In the genomic region with DNA sequence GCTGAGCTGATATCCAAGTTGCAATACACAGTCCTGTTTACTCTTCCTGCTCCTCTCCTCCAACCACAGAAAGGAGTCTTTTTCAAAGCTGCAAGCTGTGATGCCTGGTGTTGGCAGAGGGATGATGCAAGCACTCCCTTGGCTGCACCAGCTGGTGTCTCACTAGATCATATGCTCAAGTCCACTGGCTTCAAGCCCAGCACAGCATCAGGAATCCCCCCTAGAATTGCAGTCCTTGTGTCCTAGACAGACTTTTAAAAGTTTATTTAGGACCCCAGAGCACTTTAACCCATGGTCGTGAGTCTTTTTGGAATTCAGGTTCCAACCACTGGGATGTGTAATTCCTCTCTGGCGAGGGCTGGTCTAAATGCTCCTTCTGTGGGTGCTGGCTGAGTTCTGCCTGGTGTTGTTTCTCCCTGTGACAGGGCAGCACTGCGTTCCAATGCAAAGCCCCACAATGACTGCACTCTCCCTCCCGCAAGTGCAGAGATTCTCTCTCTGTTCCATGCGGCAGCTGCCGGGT, we compare ENCODE assay signal across 16 cellular contexts. TPM values are rescaled to one million over a fixed set of nuclear protein-coding genes. Genes with fewer than 3 reads are reported as not detected.
DNase-seq lines count a peak whose midpoint lies in the region; ATAC-seq, FAIRE-seq and TF ChIP-seq lines count a peak whose summit lies in the region.
"Had no signal": no experiment of that assay in that cellular context is flagged by ENCODE, and none has a peak within 500 bp of the region (broad histone marks: within the 10 kb centered on the region; RNA-seq: fewer than 3 reads in every experiment).

No MANE protein-coding gene starts in this region.

- H4K20me1 ChIP-seq in HepG2 (ENCODE audit: insufficient read depth, low read length): no peaks in the 10 kb centered on the region

- no peaks in the 10 kb centered on the region for H3K27me3 ChIP-seq in HepG2 (ENCODE audit: control insufficient read depth in 1 of 2, insufficient read depth in 2 of 2, low read length in 2 of 2)
- H3K27me3 ChIP-seq in right lobe of liver: no peaks in the 10 kb centered on the region
- H3K27me3 ChIP-seq: upper lobe of left lung had no signal

- H3K4me1 Mint-ChIP-seq in natural killer cell: no peaks in the 10 kb centered on the region

- in situ Hi-C loops in HepG2 (cut with HindIII; ENCODE audit: extremely low pct_ligation_motif_present, low pct_unique_long_range_greater_than_20kb) (no loop called here), astrocyte of the spinal cord (cut with HindIII; ENCODE audit: low sequenced_read_pairs) (no loop called here)

- intact Hi-C loops in HepG2 (cut with micrococcal nuclease; ENCODE audit: unreplicated experiment): no loop called here
- intact Hi-C loops in right lobe of liver (cut with DNase I): no loop called here
- intact Hi-C loops in natural killer cell (cut with micrococcal nuclease): no loop called here

- no peak overlapping the region for H3K4me3 Mint-ChIP-seq in natural killer cell
- H3K4me3 Mint-ChIP-seq: activated naive CD4-positive, alpha-beta T cell treated with anti-CD3 and anti-CD28 coated beads, Interleukin-2, amount 50 U/mL, for 24 hours; neural crest cell had no signal

- no peak overlapping the region for H3K4me3 ChIP-seq in HepG2 (replicated peaks in 1 of 3; ENCODE audit: insufficient read depth in 1 of 3, low read depth in 2 of 3, low read length in 3 of 3)
- H3K4me3 ChIP-seq in right lobe of liver: no peak overlapping the region
- no peak overlapping the region for H3K4me3 ChIP-seq in astrocyte of the spinal cord (ENCODE audit: low read depth, low read length)
- H3K4me3 ChIP-seq: GM12878, left lung, spleen, upper lobe of left lung had no signal

- no peak overlapping the region for H2AFZ ChIP-seq in HepG2 (ENCODE audit: low read length)

- no peak for FAIRE-seq in HepG2 (lab: Jason Lieb, UNC)
- FAIRE-seq: GM12878 had no signal

- H3K9me3 ChIP-seq in HepG2 (ENCODE audit: low read length) (peaks cover 7% of the 10 kb centered on the region), right lobe of liver (no peaks in the 10 kb centered on the region)

- no peak for TF ChIP-seq RAD21 in HepG2 (CRISPR knock-in tag; IDR thresholded peaks at IDR 0.05)

- H3K36me3 ChIP-seq in HepG2 (replicated peaks in 1 of 2; ENCODE audit: control insufficient read depth in 1 of 2, insufficient read depth in 2 of 2, low read length in 2 of 2): peaks cover 1 to 10% of the 10 kb centered on the region in 2 experiments
- no peaks in the 10 kb centered on the region for H3K36me3 ChIP-seq in right lobe of liver
- H3K36me3 ChIP-seq: left lung, spleen, upper lobe of left lung had no signal

- no peaks in the 10 kb centered on the region for H3K9me3 Mint-ChIP-seq in natural killer cell
- H3K9me3 Mint-ChIP-seq: activated naive CD4-positive, alpha-beta T cell treated with anti-CD3 and anti-CD28 coated beads, Interleukin-2, amount 50 U/mL, for 24 hours had no signal

- H3K27me3 Mint-ChIP-seq in natural killer cell (ENCODE audit: low read depth in 2 of 2): peaks cover 6 to 25% of the 10 kb centered on the region in 2 donors
- H3K27me3 Mint-ChIP-seq: activated naive CD4-positive, alpha-beta T cell treated with anti-CD3 and anti-CD28 coated beads, Interleukin-2, amount 50 U/mL, for 24 hours had no signal

- H3K4me2 ChIP-seq in HepG2 (ENCODE audit: low read depth, low read length): no peak overlapping the region

- no peaks in the 10 kb centered on the region for H3K36me3 Mint-ChIP-seq in natural killer cell
- H3K36me3 Mint-ChIP-seq: activated naive CD4-positive, alpha-beta T cell treated with anti-CD3 and anti-CD28 coated beads, Interleukin-2, amount 50 U/mL, for 24 hours had no signal

- H3K27ac ChIP-seq in HepG2 (ENCODE audit: extremely low read length, insufficient read depth, low read length): no peak overlapping the region
- H3K27ac ChIP-seq in right lobe of liver: no peak overlapping the region
- H3K27ac ChIP-seq: left lung, spleen, upper lobe of left lung had no signal

- DNase-seq in HepG2 (ENCODE audit: low spot score) (peak; percentile 16), right lobe of liver (no peak), astrocyte of the spinal cord (ENCODE audit: low read depth, low spot score) (peak; percentile 54), iris pigment epithelial cell (ENCODE audit: low read depth) (peak; percentile 75), natural killer cell (no peak), HT-29 (ENCODE audit: low spot score) (no peak)
- DNase-seq: GOT3, left lung, NCI-H774, spleen, upper lobe of left lung had no signal

- TF ChIP-seq EP300 in HepG2 (IDR thresholded peaks at IDR 0.05; ENCODE audit: low read depth in 2 of 2, low read length in 2 of 2) (no peak), HepG2 (CRISPR knock-in tag; IDR thresholded peaks at IDR 0.05; ENCODE audit: borderline replicate concordance) (no peak)

- ATAC-seq in HepG2 (peak; percentile 66), right lobe of liver (no peak), natural killer cell (no peak), GM21528 (IDR thresholded peaks at IDR 0.05; ENCODE audit: low FRiP score, unreplicated experiment) (no peak), HG03457 (IDR thresholded peaks at IDR 0.05; ENCODE audit: unreplicated experiment) (no peak)
- ATAC-seq: GM12878, left lung had no signal

- TF ChIP-seq CTCF in HepG2 (CRISPR knock-in tag; IDR thresholded peaks at IDR 0.05) (peak; percentile 42), right lobe of liver (IDR thresholded peaks at IDR 0.05) (no peak), astrocyte of the spinal cord (IDR thresholded peaks at IDR 0.05; ENCODE audit: low read depth, low read length) (no peak), natural killer cell (IDR thresholded peaks at IDR 0.05) (no peak)

- POLR2A ChIA-PET in HepG2 (lab: Yijun Ruan, JAX): interaction anchor here (1.4 kb wide), 1 partner anchor 37 kb away, joined by 3 read pairs; the partner anchor contains the start of gene CCDC15

- 90% methylated on average over 6 of the region's 6 CpGs for WGBS in HepG2 (ENCODE audit: low lambda C conversion rate)
- WGBS in right lobe of liver (ENCODE audit: insufficient coverage, low coverage, low lambda C conversion rate, missing lambda C conversion rate): 80% methylated on average over 1 of the region's 6 CpGs

- H3K9ac ChIP-seq in HepG2 (ENCODE audit: insufficient read depth, low read depth, low read length): no peak overlapping the region

- H3K79me2 ChIP-seq in HepG2 (ENCODE audit: insufficient read depth, low read length): no peaks in the 10 kb centered on the region

- no TSS peak for BruUV-seq in HepG2 (replicated peaks; lab: Mats Ljungman, UMichigan)

- no peak for TF ChIP-seq POLR2A in HepG2 (IDR thresholded peaks at IDR 0.05; ENCODE audit: insufficient read depth in 1 of 2, low read depth in 2 of 2, low read length in 2 of 2)
- no peak for TF ChIP-seq POLR2A in right lobe of liver (IDR thresholded peaks at IDR 0.05)

- no peak overlapping the region for H3K27ac Mint-ChIP-seq in natural killer cell
- H3K27ac Mint-ChIP-seq: activated naive CD4-positive, alpha-beta T cell treated with anti-CD3 and anti-CD28 coated beads, Interleukin-2, amount 50 U/mL, for 24 hours had no signal

- peaks cover 19% of the 10 kb centered on the region for H3K4me1 ChIP-seq in HepG2 (ENCODE audit: insufficient read depth, low read length)
- H3K4me1 ChIP-seq in right lobe of liver: peaks cover 0 to 14% (median 0%) of the 10 kb centered on the region in 4 donors

- CTCF ChIA-PET in HepG2 (lab: Yijun Ruan, JAX; ENCODE audit: low intra/inter-chr PET ratio, low total read pairs): no interaction called here

RNA-seq across cellular contexts. Expression of gene HEPN1, which starts 1.9 kb away (rescaled TPM):
- not detected in 2 replicates for total RNA-seq in HepG2 (2016; rRNA removed; fragmentation: Illumina TruSeq; extraction: Trizol)
- not detected in 2 replicates for total RNA-seq in HepG2 (2016; cell fraction: cytosol; rRNA removed; fragmentation: Illumina TruSeq; extraction: Trizol; ENCODE audit: low read depth)
- total RNA-seq in HepG2 (2016; cell fraction: insoluble cytoplasmic fraction; rRNA removed; fragmentation: Illumina TruSeq; extraction: Trizol): not detected in 2 replicates
- total RNA-seq in HepG2 (2016; cell fraction: membrane; rRNA removed; fragmentation: Illumina TruSeq; extraction: Trizol): not detected in 2 replicates
- not detected in 2 replicates for total RNA-seq in HepG2 (2016; cell fraction: nucleus; rRNA removed; fragmentation: Illumina TruSeq; extraction: Trizol)
- not detected in 2 replicates for polyA plus RNA-seq in HepG2 (2011; rRNA removed)
- not detected in 2 replicates for polyA plus RNA-seq in HepG2 (2011; cell fraction: cytosol; rRNA removed)
- polyA plus RNA-seq in HepG2 (2011; cell fraction: nucleus; rRNA removed): not detected in 2 replicates
- 34.1 and 38.2 TPM in 2 replicates for polyA plus RNA-seq in HepG2 (2012)
- polyA plus RNA-seq in HepG2 (2016; cell fraction: cytosol; fragmentation: Illumina TruSeq; extraction: Trizol; ENCODE audit: low read depth): not detected in 2 replicates
- not detected in 2 replicates for polyA plus RNA-seq in HepG2 (2016; cell fraction: insoluble cytoplasmic fraction; fragmentation: Illumina TruSeq; extraction: Trizol; ENCODE audit: low read depth)
- not detected in 2 replicates for polyA plus RNA-seq in HepG2 (2016; cell fraction: membrane; fragmentation: Illumina TruSeq; extraction: Trizol; ENCODE audit: low read depth)
- polyA plus RNA-seq in HepG2 (2016; cell fraction: nucleus; fragmentation: Illumina TruSeq; extraction: Trizol; ENCODE audit: insufficient read depth, low read depth): not detected in 2 replicates
- polyA minus RNA-seq in HepG2 (2011; rRNA and poly(A)+ RNA removed; ENCODE audit: low replicate concordance): not detected in 2 replicates
- 0.70 TPM in 1 of 2 replicates, not detected in the other for polyA minus RNA-seq in HepG2 (2011; cell fraction: cytosol; rRNA and poly(A)+ RNA removed)
- polyA minus RNA-seq in HepG2 (2011; cell fraction: nucleus; rRNA and poly(A)+ RNA removed): 0.26 TPM in 1 of 2 replicates, not detected in the other
- under 1 TPM in 1 of 6 experiments, not detected in 5; 0.18 TPM for total RNA-seq in right lobe of liver
- total RNA-seq in natural killer cell: not detected
- not detected in 2 replicates for total RNA-seq in HT-29 (2014; rRNA removed; shearing (Covaris generic))
- total RNA-seq: GM12878, left lung, neural crest cell, upper lobe of left lung had no signal
- polyA plus RNA-seq: GM12878, spleen had no signal

RNA-seq across cellular contexts. Expression of gene HEPACAM, which starts 18.7 kb away (rescaled TPM):
- 58.5 and 66.9 TPM in 2 replicates for total RNA-seq in HepG2 (2016; rRNA removed; fragmentation: Illumina TruSeq; extraction: Trizol)
- total RNA-seq in HepG2 (2016; cell fraction: cytosol; rRNA removed; fragmentation: Illumina TruSeq; extraction: Trizol; ENCODE audit: low read depth): 17.6 and 18.7 TPM in 2 replicates
- total RNA-seq in HepG2 (2016; cell fraction: insoluble cytoplasmic fraction; rRNA removed; fragmentation: Illumina TruSeq; extraction: Trizol): 53.8 and 67.4 TPM in 2 replicates
- 53.8 and 64.2 TPM in 2 replicates for total RNA-seq in HepG2 (2016; cell fraction: membrane; rRNA removed; fragmentation: Illumina TruSeq; extraction: Trizol)
- 81.5 and 83.9 TPM in 2 replicates for total RNA-seq in HepG2 (2016; cell fraction: nucleus; rRNA removed; fragmentation: Illumina TruSeq; extraction: Trizol)
- polyA plus RNA-seq in HepG2 (2011; rRNA removed): 74.8 and 121 TPM in 2 replicates
- polyA plus RNA-seq in HepG2 (2011; cell fraction: cytosol; rRNA removed): 47.5 and 102 TPM in 2 replicates
- polyA plus RNA-seq in HepG2 (2011; cell fraction: nucleus; rRNA removed): 131 and 258 TPM in 2 replicates
- polyA plus RNA-seq in HepG2 (2012): 59.1 and 64.3 TPM in 2 replicates
- polyA plus RNA-seq in HepG2 (2016; cell fraction: cytosol; fragmentation: Illumina TruSeq; extraction: Trizol; ENCODE audit: low read depth): 10.5 and 13.0 TPM in 2 replicates
- polyA plus RNA-seq in HepG2 (2016; cell fraction: insoluble cytoplasmic fraction; fragmentation: Illumina TruSeq; extraction: Trizol; ENCODE audit: low read depth): 31.3 and 35.9 TPM in 2 replicates
- polyA plus RNA-seq in HepG2 (2016; cell fraction: membrane; fragmentation: Illumina TruSeq; extraction: Trizol; ENCODE audit: low read depth): 36.7 and 41.7 TPM in 2 replicates
- polyA plus RNA-seq in HepG2 (2016; cell fraction: nucleus; fragmentation: Illumina TruSeq; extraction: Trizol; ENCODE audit: insufficient read depth, low read depth): 102 and 105 TPM in 2 replicates
- polyA minus RNA-seq in HepG2 (2011; rRNA and poly(A)+ RNA removed; ENCODE audit: low replicate concordance): 0.19 and 706 TPM in 2 replicates
- polyA minus RNA-seq in HepG2 (2011; cell fraction: cytosol; rRNA and poly(A)+ RNA removed): 95.5 and 142 TPM in 2 replicates
- polyA minus RNA-seq in HepG2 (2011; cell fraction: nucleus; rRNA and poly(A)+ RNA removed): 137 and 199 TPM in 2 replicates
- 10 to 100 TPM in 1 of 6 experiments, 1 to 10 TPM in 4, under 1 TPM in 1; 0.30 to 30.8 (median 2.3) TPM for total RNA-seq in right lobe of liver
- total RNA-seq in natural killer cell: not detected
- not detected in 2 replicates for total RNA-seq in HT-29 (2014; rRNA removed; shearing (Covaris generic))
- total RNA-seq: GM12878, left lung, neural crest cell had no signal

RNA-seq across cellular contexts. Expression of gene ROBO4, which starts 19.5 kb away (rescaled TPM):
- total RNA-seq in HepG2 (2016; rRNA removed; fragmentation: Illumina TruSeq; extraction: Trizol) (0.07 TPM in 1 of 2 replicates, not detected in the other), right lobe of liver (10 to 100 TPM in 3 of 6 experiments, 1 to 10 TPM in 3; 3.6 to 18.8 (median 9.0) TPM), natural killer cell (not detected)
- total RNA-seq in HepG2 (2016; cell fraction: cytosol; rRNA removed; fragmentation: Illumina TruSeq; extraction: Trizol; ENCODE audit: low read depth): not detected in 2 replicates
- total RNA-seq in HepG2 (2016; cell fraction: insoluble cytoplasmic fraction; rRNA removed; fragmentation: Illumina TruSeq; extraction: Trizol): not detected in 2 replicates
- not detected in 2 replicates for total RNA-seq in HepG2 (2016; cell fraction: membrane; rRNA removed; fragmentation: Illumina TruSeq; extraction: Trizol)
- not detected in 2 replicates for total RNA-seq in HepG2 (2016; cell fraction: nucleus; rRNA removed; fragmentation: Illumina TruSeq; extraction: Trizol)
- polyA plus RNA-seq in HepG2 (2011; rRNA removed): 0.47 and 1.1 TPM in 2 replicates
- 0.21 and 0.60 TPM in 2 replicates for polyA plus RNA-seq in HepG2 (2011; cell fraction: cytosol; rRNA removed)
- polyA plus RNA-seq in HepG2 (2011; cell fraction: nucleus; rRNA removed): 4.1 and 9.2 TPM in 2 replicates
- polyA plus RNA-seq in HepG2 (2012): 2.2 and 2.4 TPM in 2 replicates
- not detected in 2 replicates for polyA plus RNA-seq in HepG2 (2016; cell fraction: cytosol; fragmentation: Illumina TruSeq; extraction: Trizol; ENCODE audit: low read depth)
- not detected in 2 replicates for polyA plus RNA-seq in HepG2 (2016; cell fraction: insoluble cytoplasmic fraction; fragmentation: Illumina TruSeq; extraction: Trizol; ENCODE audit: low read depth)
- polyA plus RNA-seq in HepG2 (2016; cell fraction: membrane; fragmentation: Illumina TruSeq; extraction: Trizol; ENCODE audit: low read depth): not detected in 2 replicates
- polyA plus RNA-seq in HepG2 (2016; cell fraction: nucleus; fragmentation: Illumina TruSeq; extraction: Trizol; ENCODE audit: insufficient read depth, low read depth): 0.51 and 0.55 TPM in 2 replicates
- polyA minus RNA-seq in HepG2 (2011; rRNA and poly(A)+ RNA removed; ENCODE audit: low replicate concordance): 6.3 TPM in 1 of 2 replicates, not detected in the other
- 2.1 and 2.7 TPM in 2 replicates for polyA minus RNA-seq in HepG2 (2011; cell fraction: cytosol; rRNA and poly(A)+ RNA removed)
- 3.7 and 7.2 TPM in 2 replicates for polyA minus RNA-seq in HepG2 (2011; cell fraction: nucleus; rRNA and poly(A)+ RNA removed)
- 0.73 TPM in 1 of 2 replicates, not detected in the other for total RNA-seq in HT-29 (2014; rRNA removed; shearing (Covaris generic))
- total RNA-seq: GM12878 had no signal
- polyA plus RNA-seq: GM12878 had no signal

RNA-seq across cellular contexts. Expression of gene CCDC15, which starts 36.8 kb away (rescaled TPM):
- 4.6 and 6.5 TPM in 2 replicates for total RNA-seq in HepG2 (2016; rRNA removed; fragmentation: Illumina TruSeq; extraction: Trizol)
- total RNA-seq in HepG2 (2016; cell fraction: cytosol; rRNA removed; fragmentation: Illumina TruSeq; extraction: Trizol; ENCODE audit: low read depth): 3.4 and 5.0 TPM in 2 replicates
- total RNA-seq in HepG2 (2016; cell fraction: insoluble cytoplasmic fraction; rRNA removed; fragmentation: Illumina TruSeq; extraction: Trizol): 4.3 and 5.4 TPM in 2 replicates
- total RNA-seq in HepG2 (2016; cell fraction: membrane; rRNA removed; fragmentation: Illumina TruSeq; extraction: Trizol): 2.5 and 3.6 TPM in 2 replicates
- 9.8 and 10.9 TPM in 2 replicates for total RNA-seq in HepG2 (2016; cell fraction: nucleus; rRNA removed; fragmentation: Illumina TruSeq; extraction: Trizol)
- polyA plus RNA-seq in HepG2 (2011; rRNA removed): 1.2 and 2.2 TPM in 2 replicates
- 0.63 and 0.85 TPM in 2 replicates for polyA plus RNA-seq in HepG2 (2011; cell fraction: cytosol; rRNA removed)
- polyA plus RNA-seq in HepG2 (2011; cell fraction: nucleus; rRNA removed): 1.5 and 2.5 TPM in 2 replicates
- polyA plus RNA-seq in HepG2 (2012): 0.69 and 1.7 TPM in 2 replicates
- 0.19 and 0.21 TPM in 2 replicates for polyA plus RNA-seq in HepG2 (2016; cell fraction: cytosol; fragmentation: Illumina TruSeq; extraction: Trizol; ENCODE audit: low read depth)
- 3.6 and 4.3 TPM in 2 replicates for polyA plus RNA-seq in HepG2 (2016; cell fraction: insoluble cytoplasmic fraction; fragmentation: Illumina TruSeq; extraction: Trizol; ENCODE audit: low read depth)
- polyA plus RNA-seq in HepG2 (2016; cell fraction: membrane; fragmentation: Illumina TruSeq; extraction: Trizol; ENCODE audit: low read depth): 0.18 and 0.38 TPM in 2 replicates
- polyA plus RNA-seq in HepG2 (2016; cell fraction: nucleus; fragmentation: Illumina TruSeq; extraction: Trizol; ENCODE audit: insufficient read depth, low read depth): 4.4 and 5.8 TPM in 2 replicates
- 1.2 TPM in 1 of 2 replicates, not detected in the other for polyA minus RNA-seq in HepG2 (2011; rRNA and poly(A)+ RNA removed; ENCODE audit: low replicate concordance)
- 1.6 and 2.1 TPM in 2 replicates for polyA minus RNA-seq in HepG2 (2011; cell fraction: cytosol; rRNA and poly(A)+ RNA removed)
- 11.4 and 20.6 TPM in 2 replicates for polyA minus RNA-seq in HepG2 (2011; cell fraction: nucleus; rRNA and poly(A)+ RNA removed)
- 1 to 10 TPM in 2 of 6 experiments, under 1 TPM in 4; 0.57 to 1.8 (median 0.70) TPM for total RNA-seq in right lobe of liver
- total RNA-seq in natural killer cell: 1 to 10 TPM; 3.8 to 4.7 (median 3.9) TPM
- total RNA-seq in HT-29 (2014; rRNA removed; shearing (Covaris generic)): 1.2 and 1.3 TPM in 2 replicates

RNA-seq across cellular contexts. Expression of gene ROBO3, which starts 51.9 kb away (rescaled TPM):
- total RNA-seq in HepG2 (2016; rRNA removed; fragmentation: Illumina TruSeq; extraction: Trizol) (0.07 TPM in 1 of 2 replicates, not detected in the other), right lobe of liver (1 to 10 TPM in 5 of 6 experiments, under 1 TPM in 1; 0.80 to 3.6 (median 1.8) TPM), natural killer cell (10 to 100 TPM; 16.9 to 23.8 (median 22.7) TPM)
- total RNA-seq in HepG2 (2016; cell fraction: cytosol; rRNA removed; fragmentation: Illumina TruSeq; extraction: Trizol; ENCODE audit: low read depth): not detected in 2 replicates
- 0.28 TPM in 1 of 2 replicates, not detected in the other for total RNA-seq in HepG2 (2016; cell fraction: insoluble cytoplasmic fraction; rRNA removed; fragmentation: Illumina TruSeq; extraction: Trizol)
- 0.24 and 0.25 TPM in 2 replicates for total RNA-seq in HepG2 (2016; cell fraction: membrane; rRNA removed; fragmentation: Illumina TruSeq; extraction: Trizol)
- 0.44 and 0.96 TPM in 2 replicates for total RNA-seq in HepG2 (2016; cell fraction: nucleus; rRNA removed; fragmentation: Illumina TruSeq; extraction: Trizol)
- polyA plus RNA-seq in HepG2 (2011; rRNA removed): 2.2 and 2.4 TPM in 2 replicates
- 0.49 and 2.1 TPM in 2 replicates for polyA plus RNA-seq in HepG2 (2011; cell fraction: cytosol; rRNA removed)
- polyA plus RNA-seq in HepG2 (2011; cell fraction: nucleus; rRNA removed): 10.4 and 24.0 TPM in 2 replicates
- polyA plus RNA-seq in HepG2 (2012): 2.3 and 3.0 TPM in 2 replicates
- 0.10 and 0.23 TPM in 2 replicates for polyA plus RNA-seq in HepG2 (2016; cell fraction: cytosol; fragmentation: Illumina TruSeq; extraction: Trizol; ENCODE audit: low read depth)
- polyA plus RNA-seq in HepG2 (2016; cell fraction: insoluble cytoplasmic fraction; fragmentation: Illumina TruSeq; extraction: Trizol; ENCODE audit: low read depth): 0.28 TPM in 1 of 2 replicates, not detected in the other
- polyA plus RNA-seq in HepG2 (2016; cell fraction: membrane; fragmentation: Illumina TruSeq; extraction: Trizol; ENCODE audit: low read depth): 0.50 TPM in 1 of 2 replicates, not detected in the other
- 0.48 and 0.88 TPM in 2 replicates for polyA plus RNA-seq in HepG2 (2016; cell fraction: nucleus; fragmentation: Illumina TruSeq; extraction: Trizol; ENCODE audit: insufficient read depth, low read depth)
- 1.2 TPM in 1 of 2 replicates, not detected in the other for polyA minus RNA-seq in HepG2 (2011; rRNA and poly(A)+ RNA removed; ENCODE audit: low replicate concordance)
- polyA minus RNA-seq in HepG2 (2011; cell fraction: cytosol; rRNA and poly(A)+ RNA removed): not detected in 2 replicates
- polyA minus RNA-seq in HepG2 (2011; cell fraction: nucleus; rRNA and poly(A)+ RNA removed): 1.2 and 1.7 TPM in 2 replicates
- 3.8 and 5.5 TPM in 2 replicates for total RNA-seq in HT-29 (2014; rRNA removed; shearing (Covaris generic))

Comparison
In these comparisons a context has a peak if more than half of its experiments do, and no peak if none do; other contexts are left out.
1. DNase-seq: peak in HepG2 (single experiment), astrocyte of the spinal cord (single experiment) and iris pigment epithelial cell (single experiment); none in right lobe of liver (0 of 3), natural killer cell (single experiment) and HT-29 (single experiment).